2 cellular contexts compared by ENCODE assay signal in the genomic region with DNA sequence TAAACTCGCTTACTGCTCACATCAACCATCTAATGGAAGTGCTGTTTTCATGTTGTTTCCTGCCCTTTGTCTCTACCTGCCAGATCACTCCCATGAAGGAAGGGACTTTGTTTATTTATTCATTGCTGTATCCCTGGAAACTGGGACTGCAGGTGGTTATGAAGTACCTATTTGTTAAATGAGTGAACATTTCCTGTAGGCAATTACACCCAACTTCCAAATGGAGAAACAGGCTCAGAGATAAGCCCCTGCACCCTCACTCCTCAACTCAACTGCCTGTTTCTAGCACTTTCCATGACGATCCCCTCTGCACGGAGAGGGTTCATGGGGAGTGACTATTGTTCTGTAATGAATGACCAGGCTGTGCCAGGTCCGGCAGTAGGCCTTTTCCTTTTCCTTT.
TF ChIP-seq lines count a peak whose summit lies in the region.

No MANE protein-coding gene starts in this region.

TF ChIP-seq in WTC11, 78 proteins besides CTCF, POLR2A, EP300 and RAD21:
- TF ChIP-seq GABPB1 (CRISPR knock-in tag; IDR thresholded peaks at IDR 0.05) = no peak
- TF ChIP-seq FOXK1 (CRISPR knock-in tag; IDR thresholded peaks at IDR 0.05) = 0 out of 2 replicates have a peak, but pooled peaks have one; percentile 38

TF ChIP-seq in HepG2, 621 proteins besides CTCF, POLR2A, EP300 and RAD21 (continues in another document):
- TF ChIP-seq ZNF484 (CRISPR knock-in tag; IDR thresholded peaks at IDR 0.05; ENCODE audit: borderline replicate concordance, low read depth) (no peak), CHCHD3 (CRISPR knock-in tag; IDR thresholded peaks at IDR 0.05) (no peak), ARNT (IDR thresholded peaks at IDR 0.05) (no peak), EEA1 (CRISPR knock-in tag; IDR thresholded peaks at IDR 0.05; ENCODE audit: borderline replicate concordance) (no peak), ZNF343 (CRISPR knock-in tag; IDR thresholded peaks at IDR 0.05) (no peak), SUZ12 (IDR thresholded peaks at IDR 0.05; ENCODE audit: low read depth, low read length) (no peak), ZNF124 (CRISPR knock-in tag; IDR thresholded peaks at IDR 0.05) (no peak), GABPB1 (CRISPR knock-in tag; IDR thresholded peaks at IDR 0.05) (no peak), TBX2 (CRISPR knock-in tag; IDR thresholded peaks at IDR 0.05; ENCODE audit: borderline replicate concordance) (peak; percentile 23; the same call in 1 of the 2 replicates), KDM5A (IDR thresholded peaks at IDR 0.05; ENCODE audit: borderline replicate concordance, low read length) (no peak), KMT2A (CRISPR knock-in tag; IDR thresholded peaks at IDR 0.05) (no peak), WIZ (CRISPR knock-in tag; IDR thresholded peaks at IDR 0.05) (no peak), PRMT3 (CRISPR knock-in tag; IDR thresholded peaks at IDR 0.05; ENCODE audit: borderline replicate concordance, low read depth) (no peak), NR2F1 (CRISPR knock-in tag; IDR thresholded peaks at IDR 0.05) (no peak), CC2D1A (CRISPR knock-in tag; IDR thresholded peaks at IDR 0.05) (no peak), ZNF260 (CRISPR knock-in tag; IDR thresholded peaks at IDR 0.05; ENCODE audit: borderline replicate concordance, low read depth) (no peak), ZNF577 (CRISPR knock-in tag; IDR thresholded peaks at IDR 0.05; ENCODE audit: borderline replicate concordance, low read depth) (no peak), ZNF256 (CRISPR knock-in tag; conservative IDR thresholded peaks at IDR 0.05) (no peak), ZNF234 (CRISPR knock-in tag; conservative IDR thresholded peaks at IDR 0.05) (no peak), RFX3 (CRISPR knock-in tag; IDR thresholded peaks at IDR 0.05) (peak; percentile 60), FOXK2 (IDR thresholded peaks at IDR 0.05) (0 out of 2 replicates have a peak, but pooled peaks have one; percentile 15), ZNF891 (CRISPR knock-in tag; IDR thresholded peaks at IDR 0.05) (no peak)
- TF ChIP-seq, protein P1, sequence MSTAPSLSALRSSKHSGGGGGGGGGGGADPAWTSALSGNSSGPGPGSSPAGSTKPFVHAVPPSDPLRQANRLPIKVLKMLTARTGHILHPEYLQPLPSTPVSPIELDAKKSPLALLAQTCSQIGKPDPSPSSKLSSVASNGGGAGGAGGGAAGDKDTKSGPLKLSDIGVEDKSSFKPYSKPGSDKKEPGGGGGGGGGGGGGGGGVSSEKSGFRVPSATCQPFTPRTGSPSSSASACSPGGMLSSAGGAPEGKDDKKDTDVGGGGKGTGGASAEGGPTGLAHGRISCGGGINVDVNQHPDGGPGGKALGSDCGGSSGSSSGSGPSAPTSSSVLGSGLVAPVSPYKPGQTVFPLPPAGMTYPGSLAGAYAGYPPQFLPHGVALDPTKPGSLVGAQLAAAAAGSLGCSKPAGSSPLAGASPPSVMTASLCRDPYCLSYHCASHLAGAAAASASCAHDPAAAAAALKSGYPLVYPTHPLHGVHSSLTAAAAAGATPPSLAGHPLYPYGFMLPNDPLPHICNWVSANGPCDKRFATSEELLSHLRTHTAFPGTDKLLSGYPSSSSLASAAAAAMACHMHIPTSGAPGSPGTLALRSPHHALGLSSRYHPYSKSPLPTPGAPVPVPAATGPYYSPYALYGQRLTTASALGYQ (CRISPR knock-in tag; IDR thresholded peaks at IDR 0.05) = no peak
- TF ChIP-seq, protein P2, sequence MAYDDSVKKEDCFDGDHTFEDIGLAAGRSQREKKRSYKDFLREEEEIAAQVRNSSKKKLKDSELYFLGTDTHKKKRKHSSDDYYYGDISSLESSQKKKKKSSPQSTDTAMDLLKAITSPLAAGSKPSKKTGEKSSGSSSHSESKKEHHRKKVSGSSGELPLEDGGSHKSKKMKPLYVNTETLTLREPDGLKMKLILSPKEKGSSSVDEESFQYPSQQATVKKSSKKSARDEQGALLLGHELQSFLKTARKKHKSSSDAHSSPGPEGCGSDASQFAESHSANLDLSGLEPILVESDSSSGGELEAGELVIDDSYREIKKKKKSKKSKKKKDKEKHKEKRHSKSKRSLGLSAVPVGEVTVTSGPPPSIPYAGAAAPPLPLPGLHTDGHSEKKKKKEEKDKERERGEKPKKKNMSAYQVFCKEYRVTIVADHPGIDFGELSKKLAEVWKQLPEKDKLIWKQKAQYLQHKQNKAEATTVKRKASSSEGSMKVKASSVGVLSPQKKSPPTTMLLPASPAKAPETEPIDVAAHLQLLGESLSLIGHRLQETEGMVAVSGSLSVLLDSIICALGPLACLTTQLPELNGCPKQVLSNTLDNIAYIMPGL (CRISPR knock-in tag; IDR thresholded peaks at IDR 0.05; ENCODE audit: borderline replicate concordance in 1 of 2, low read depth in 1 of 2) = no peak
- TF ChIP-seq, protein P3, sequence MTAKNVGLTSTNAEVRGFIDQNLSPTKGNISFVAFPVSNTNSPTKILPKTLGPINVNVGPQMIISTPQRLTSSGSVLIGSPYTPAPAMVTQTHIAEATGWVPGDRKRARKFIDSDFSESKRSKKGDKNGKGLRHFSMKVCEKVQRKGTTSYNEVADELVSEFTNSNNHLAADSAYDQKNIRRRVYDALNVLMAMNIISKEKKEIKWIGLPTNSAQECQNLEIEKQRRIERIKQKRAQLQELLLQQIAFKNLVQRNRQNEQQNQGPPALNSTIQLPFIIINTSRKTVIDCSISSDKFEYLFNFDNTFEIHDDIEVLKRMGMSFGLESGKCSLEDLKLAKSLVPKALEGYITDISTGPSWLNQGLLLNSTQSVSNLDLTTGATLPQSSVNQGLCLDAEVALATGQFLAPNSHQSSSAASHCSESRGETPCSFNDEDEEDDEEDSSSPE (CRISPR knock-in tag; IDR thresholded peaks at IDR 0.05) = no peak
- TF ChIP-seq, protein P4, sequence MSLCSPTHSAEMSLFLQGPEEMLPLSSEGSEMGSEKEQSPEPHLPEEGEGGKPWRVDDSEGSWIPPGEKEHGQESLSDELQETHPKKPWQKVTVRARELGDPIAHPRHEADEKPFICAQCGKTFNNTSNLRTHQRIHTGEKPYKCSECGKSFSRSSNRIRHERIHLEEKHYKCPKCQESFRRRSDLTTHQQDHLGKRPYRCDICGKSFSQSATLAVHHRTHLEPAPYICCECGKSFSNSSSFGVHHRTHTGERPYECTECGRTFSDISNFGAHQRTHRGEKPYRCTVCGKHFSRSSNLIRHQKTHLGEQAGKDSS (CRISPR knock-in tag; IDR thresholded peaks at IDR 0.05; ENCODE audit: borderline replicate concordance, low read depth) = no peak
- TF ChIP-seq, protein P5, sequence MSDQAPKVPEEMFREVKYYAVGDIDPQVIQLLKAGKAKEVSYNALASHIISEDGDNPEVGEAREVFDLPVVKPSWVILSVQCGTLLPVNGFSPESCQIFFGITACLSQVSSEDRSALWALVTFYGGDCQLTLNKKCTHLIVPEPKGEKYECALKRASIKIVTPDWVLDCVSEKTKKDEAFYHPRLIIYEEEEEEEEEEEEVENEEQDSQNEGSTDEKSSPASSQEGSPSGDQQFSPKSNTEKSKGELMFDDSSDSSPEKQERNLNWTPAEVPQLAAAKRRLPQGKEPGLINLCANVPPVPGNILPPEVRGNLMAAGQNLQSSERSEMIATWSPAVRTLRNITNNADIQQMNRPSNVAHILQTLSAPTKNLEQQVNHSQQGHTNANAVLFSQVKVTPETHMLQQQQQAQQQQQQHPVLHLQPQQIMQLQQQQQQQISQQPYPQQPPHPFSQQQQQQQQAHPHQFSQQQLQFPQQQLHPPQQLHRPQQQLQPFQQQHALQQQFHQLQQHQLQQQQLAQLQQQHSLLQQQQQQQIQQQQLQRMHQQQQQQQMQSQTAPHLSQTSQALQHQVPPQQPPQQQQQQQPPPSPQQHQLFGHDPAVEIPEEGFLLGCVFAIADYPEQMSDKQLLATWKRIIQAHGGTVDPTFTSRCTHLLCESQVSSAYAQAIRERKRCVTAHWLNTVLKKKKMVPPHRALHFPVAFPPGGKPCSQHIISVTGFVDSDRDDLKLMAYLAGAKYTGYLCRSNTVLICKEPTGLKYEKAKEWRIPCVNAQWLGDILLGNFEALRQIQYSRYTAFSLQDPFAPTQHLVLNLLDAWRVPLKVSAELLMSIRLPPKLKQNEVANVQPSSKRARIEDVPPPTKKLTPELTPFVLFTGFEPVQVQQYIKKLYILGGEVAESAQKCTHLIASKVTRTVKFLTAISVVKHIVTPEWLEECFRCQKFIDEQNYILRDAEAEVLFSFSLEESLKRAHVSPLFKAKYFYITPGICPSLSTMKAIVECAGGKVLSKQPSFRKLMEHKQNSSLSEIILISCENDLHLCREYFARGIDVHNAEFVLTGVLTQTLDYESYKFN (CRISPR knock-in tag; conservative IDR thresholded peaks at IDR 0.05) = 0 out of 2 replicates have a peak, but pooled peaks have one; percentile 23
- TF ChIP-seq, protein P6, sequence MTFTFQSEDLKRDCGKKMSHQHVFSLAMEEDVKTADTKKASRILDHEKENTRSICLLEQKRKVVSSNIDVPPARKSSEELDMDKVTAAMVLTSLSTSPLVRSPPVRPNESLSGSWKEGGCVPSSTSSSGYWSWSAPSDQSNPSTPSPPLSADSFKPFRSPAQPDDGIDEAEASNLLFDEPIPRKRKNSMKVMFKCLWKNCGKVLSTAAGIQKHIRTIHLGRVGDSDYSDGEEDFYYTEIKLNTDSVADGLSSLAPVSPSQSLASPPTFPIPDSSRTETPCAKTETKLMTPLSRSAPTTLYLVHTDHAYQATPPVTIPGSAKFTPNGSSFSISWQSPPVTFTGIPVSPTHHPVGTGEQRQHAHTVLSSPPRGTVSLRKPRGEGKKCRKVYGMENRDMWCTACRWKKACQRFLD (CRISPR knock-in tag; IDR thresholded peaks at IDR 0.05; ENCODE audit: borderline replicate concordance) = no peak
- TF ChIP-seq, protein P7, sequence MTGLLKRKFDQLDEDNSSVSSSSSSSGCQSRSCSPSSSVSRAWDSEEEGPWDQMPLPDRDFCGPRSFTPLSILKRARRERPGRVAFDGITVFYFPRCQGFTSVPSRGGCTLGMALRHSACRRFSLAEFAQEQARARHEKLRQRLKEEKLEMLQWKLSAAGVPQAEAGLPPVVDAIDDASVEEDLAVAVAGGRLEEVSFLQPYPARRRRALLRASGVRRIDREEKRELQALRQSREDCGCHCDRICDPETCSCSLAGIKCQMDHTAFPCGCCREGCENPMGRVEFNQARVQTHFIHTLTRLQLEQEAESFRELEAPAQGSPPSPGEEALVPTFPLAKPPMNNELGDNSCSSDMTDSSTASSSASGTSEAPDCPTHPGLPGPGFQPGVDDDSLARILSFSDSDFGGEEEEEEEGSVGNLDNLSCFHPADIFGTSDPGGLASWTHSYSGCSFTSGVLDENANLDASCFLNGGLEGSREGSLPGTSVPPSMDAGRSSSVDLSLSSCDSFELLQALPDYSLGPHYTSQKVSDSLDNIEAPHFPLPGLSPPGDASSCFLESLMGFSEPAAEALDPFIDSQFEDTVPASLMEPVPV (CRISPR knock-in tag; IDR thresholded peaks at IDR 0.05) = no peak
- TF ChIP-seq, protein P8, sequence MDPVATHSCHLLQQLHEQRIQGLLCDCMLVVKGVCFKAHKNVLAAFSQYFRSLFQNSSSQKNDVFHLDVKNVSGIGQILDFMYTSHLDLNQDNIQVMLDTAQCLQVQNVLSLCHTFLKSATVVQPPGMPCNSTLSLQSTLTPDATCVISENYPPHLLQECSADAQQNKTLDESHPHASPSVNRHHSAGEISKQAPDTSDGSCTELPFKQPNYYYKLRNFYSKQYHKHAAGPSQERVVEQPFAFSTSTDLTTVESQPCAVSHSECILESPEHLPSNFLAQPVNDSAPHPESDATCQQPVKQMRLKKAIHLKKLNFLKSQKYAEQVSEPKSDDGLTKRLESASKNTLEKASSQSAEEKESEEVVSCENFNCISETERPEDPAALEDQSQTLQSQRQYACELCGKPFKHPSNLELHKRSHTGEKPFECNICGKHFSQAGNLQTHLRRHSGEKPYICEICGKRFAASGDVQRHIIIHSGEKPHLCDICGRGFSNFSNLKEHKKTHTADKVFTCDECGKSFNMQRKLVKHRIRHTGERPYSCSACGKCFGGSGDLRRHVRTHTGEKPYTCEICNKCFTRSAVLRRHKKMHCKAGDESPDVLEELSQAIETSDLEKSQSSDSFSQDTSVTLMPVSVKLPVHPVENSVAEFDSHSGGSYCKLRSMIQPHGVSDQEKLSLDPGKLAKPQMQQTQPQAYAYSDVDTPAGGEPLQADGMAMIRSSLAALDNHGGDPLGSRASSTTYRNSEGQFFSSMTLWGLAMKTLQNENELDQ (CRISPR knock-in tag; IDR thresholded peaks at IDR 0.05; ENCODE audit: borderline replicate concordance) = no peak
- TF ChIP-seq, protein P9, sequence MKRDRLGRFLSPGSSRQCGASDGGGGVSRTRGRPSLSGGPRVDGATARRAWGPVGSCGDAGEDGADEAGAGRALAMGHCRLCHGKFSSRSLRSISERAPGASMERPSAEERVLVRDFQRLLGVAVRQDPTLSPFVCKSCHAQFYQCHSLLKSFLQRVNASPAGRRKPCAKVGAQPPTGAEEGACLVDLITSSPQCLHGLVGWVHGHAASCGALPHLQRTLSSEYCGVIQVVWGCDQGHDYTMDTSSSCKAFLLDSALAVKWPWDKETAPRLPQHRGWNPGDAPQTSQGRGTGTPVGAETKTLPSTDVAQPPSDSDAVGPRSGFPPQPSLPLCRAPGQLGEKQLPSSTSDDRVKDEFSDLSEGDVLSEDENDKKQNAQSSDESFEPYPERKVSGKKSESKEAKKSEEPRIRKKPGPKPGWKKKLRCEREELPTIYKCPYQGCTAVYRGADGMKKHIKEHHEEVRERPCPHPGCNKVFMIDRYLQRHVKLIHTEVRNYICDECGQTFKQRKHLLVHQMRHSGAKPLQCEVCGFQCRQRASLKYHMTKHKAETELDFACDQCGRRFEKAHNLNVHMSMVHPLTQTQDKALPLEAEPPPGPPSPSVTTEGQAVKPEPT (CRISPR knock-in tag; IDR thresholded peaks at IDR 0.05; ENCODE audit: low read depth) = no peak
- TF ChIP-seq, protein P10, sequence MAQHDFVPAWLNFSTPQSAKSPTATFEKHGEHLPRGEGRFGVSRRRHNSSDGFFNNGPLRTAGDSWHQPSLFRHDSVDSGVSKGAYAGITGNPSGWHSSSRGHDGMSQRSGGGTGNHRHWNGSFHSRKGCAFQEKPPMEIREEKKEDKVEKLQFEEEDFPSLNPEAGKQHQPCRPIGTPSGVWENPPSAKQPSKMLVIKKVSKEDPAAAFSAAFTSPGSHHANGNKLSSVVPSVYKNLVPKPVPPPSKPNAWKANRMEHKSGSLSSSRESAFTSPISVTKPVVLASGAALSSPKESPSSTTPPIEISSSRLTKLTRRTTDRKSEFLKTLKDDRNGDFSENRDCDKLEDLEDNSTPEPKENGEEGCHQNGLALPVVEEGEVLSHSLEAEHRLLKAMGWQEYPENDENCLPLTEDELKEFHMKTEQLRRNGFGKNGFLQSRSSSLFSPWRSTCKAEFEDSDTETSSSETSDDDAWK (CRISPR knock-in tag; IDR thresholded peaks at IDR 0.05) = no peak
- TF ChIP-seq, protein P11, sequence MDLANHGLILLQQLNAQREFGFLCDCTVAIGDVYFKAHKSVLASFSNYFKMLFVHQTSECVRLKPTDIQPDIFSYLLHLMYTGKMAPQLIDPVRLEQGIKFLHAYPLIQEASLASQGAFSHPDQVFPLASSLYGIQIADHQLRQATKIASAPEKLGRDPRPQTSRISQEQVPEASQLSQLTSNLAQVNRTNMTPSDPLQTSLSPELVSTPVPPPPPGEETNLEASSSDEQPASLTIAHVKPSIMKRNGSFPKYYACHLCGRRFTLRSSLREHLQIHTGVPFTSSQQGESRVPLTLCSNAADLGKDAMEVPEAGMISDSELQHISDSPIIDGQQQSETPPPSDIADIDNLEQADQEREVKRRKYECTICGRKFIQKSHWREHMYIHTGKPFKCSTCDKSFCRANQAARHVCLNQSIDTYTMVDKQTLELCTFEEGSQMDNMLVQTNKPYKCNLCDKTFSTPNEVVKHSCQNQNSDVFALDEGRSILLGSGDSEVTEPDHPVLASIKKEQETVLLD (CRISPR knock-in tag; IDR thresholded peaks at IDR 0.05; ENCODE audit: low read depth) = no peak
